Comparison of ENCODE assay signal across 18 cellular contexts in the genomic region with DNA sequence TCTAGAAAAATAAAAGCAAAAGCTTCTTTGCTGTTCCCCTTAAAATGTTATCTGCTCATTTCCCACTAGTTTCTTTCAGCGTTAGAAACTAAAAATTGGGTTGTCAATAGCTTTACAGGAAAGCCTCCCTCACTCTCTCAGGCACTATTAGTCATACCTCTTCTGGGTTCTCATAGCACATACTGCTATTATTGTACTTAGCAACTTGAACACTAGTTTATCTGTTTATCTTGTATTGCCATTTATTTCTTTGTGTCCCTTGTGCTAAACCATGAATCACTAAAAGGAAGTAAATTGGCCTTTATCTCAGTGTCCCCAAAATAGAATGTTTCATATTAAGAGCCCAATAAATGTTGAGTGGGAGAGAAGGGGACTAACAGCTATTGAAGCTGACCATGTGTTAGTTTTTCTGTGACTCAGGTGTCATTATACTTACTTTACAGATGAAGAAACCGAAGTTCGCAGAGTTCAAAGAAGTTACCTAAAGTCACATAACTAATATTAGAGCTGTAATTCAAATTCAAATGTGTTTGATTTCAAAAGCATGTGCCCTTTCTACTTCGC.
"Had no signal": no experiment of that assay in that cellular context is flagged by ENCODE, and none has a peak within 500 bp of the region (broad histone marks: within the 10 kb centered on the region; RNA-seq: fewer than 3 reads in every experiment).

No MANE protein-coding gene starts in this region.

- DNase-seq: activated CD4-positive, alpha-beta T cell treated with anti-CD3 and anti-CD28 coated beads for 48 hours; activated naive CD4-positive, alpha-beta T cell treated with anti-CD3 and anti-CD28 coated beads, Interleukin-2, amount 50 U/mL, for 16 hours; amniotic stem cell; brain microvascular endothelial cell; cerebellar nuclear complex; endodermal cell; foreskin fibroblast; islet precursor cell; left ventricle myocardium inferior; stimulated activated CD4-positive, alpha-beta T cell treated with anti-CD3 and anti-CD28 coated beads, Interleukin-2, amount 100 ng/mL, for 24 hours; stimulated activated naive B cell treated with anti-CD40 and anti-IgM and Interleukin-4, amounts not matched to agents 10 μg/mL and 1 μg/mL and 100 μg/mL, for 72 hours; T1000 had no signal

- H3K4me1 ChIP-seq: esophagus muscularis mucosa, left ventricle myocardium inferior, tibial nerve, vagina had no signal

- H3K27ac ChIP-seq: brain microvascular endothelial cell, esophagus muscularis mucosa, left ventricle myocardium inferior, tibial nerve, vagina had no signal

- H3K4me3 ChIP-seq: esophagus muscularis mucosa, left ventricle myocardium inferior, tibial nerve, vagina had no signal

- H3K36me3 ChIP-seq: brain microvascular endothelial cell, esophagus muscularis mucosa, vagina had no signal

- H3K9me3 ChIP-seq: tibial nerve, vagina had no signal

- ATAC-seq: activated T-helper 17 cell treated with anti-CD3 and anti-CD28 coated beads, Interleukin-2, amount 50 U/mL, for 72 hours; sciatic nerve; stimulated activated naive B cell treated with anti-CD40 and anti-IgM and Interleukin-4, amounts not matched to agents 10 μg/mL and 1 μg/mL and 100 μg/mL, for 72 hours; WTC11 had no signal

- H3K27me3 ChIP-seq: esophagus muscularis mucosa, tibial nerve, vagina had no signal
